Comparison of ENCODE assay signal across 1 cellular context in the genomic region with DNA sequence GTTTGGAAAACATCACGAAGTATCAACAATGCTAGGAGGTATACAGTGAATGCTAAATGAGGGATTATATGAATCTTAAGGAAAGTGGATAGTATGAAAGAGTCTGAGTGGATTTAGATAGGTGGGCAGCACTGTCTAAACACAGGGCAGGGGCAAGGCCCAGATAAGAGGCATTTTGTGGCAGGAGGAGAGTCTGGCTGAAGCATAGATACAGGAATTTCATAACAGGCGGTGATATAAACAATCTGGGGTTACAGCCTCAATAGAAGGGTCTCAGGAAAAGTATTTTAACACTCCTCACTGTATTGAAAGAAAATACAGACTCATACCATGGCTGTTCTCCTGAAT.
TF ChIP-seq lines count a peak whose summit lies in the region.

No MANE protein-coding gene starts in this region.

TF ChIP-seq in GM23338, 12 proteins besides CTCF, POLR2A, EP300 and RAD21 (continued from another document):
- TF ChIP-seq, protein P1, sequence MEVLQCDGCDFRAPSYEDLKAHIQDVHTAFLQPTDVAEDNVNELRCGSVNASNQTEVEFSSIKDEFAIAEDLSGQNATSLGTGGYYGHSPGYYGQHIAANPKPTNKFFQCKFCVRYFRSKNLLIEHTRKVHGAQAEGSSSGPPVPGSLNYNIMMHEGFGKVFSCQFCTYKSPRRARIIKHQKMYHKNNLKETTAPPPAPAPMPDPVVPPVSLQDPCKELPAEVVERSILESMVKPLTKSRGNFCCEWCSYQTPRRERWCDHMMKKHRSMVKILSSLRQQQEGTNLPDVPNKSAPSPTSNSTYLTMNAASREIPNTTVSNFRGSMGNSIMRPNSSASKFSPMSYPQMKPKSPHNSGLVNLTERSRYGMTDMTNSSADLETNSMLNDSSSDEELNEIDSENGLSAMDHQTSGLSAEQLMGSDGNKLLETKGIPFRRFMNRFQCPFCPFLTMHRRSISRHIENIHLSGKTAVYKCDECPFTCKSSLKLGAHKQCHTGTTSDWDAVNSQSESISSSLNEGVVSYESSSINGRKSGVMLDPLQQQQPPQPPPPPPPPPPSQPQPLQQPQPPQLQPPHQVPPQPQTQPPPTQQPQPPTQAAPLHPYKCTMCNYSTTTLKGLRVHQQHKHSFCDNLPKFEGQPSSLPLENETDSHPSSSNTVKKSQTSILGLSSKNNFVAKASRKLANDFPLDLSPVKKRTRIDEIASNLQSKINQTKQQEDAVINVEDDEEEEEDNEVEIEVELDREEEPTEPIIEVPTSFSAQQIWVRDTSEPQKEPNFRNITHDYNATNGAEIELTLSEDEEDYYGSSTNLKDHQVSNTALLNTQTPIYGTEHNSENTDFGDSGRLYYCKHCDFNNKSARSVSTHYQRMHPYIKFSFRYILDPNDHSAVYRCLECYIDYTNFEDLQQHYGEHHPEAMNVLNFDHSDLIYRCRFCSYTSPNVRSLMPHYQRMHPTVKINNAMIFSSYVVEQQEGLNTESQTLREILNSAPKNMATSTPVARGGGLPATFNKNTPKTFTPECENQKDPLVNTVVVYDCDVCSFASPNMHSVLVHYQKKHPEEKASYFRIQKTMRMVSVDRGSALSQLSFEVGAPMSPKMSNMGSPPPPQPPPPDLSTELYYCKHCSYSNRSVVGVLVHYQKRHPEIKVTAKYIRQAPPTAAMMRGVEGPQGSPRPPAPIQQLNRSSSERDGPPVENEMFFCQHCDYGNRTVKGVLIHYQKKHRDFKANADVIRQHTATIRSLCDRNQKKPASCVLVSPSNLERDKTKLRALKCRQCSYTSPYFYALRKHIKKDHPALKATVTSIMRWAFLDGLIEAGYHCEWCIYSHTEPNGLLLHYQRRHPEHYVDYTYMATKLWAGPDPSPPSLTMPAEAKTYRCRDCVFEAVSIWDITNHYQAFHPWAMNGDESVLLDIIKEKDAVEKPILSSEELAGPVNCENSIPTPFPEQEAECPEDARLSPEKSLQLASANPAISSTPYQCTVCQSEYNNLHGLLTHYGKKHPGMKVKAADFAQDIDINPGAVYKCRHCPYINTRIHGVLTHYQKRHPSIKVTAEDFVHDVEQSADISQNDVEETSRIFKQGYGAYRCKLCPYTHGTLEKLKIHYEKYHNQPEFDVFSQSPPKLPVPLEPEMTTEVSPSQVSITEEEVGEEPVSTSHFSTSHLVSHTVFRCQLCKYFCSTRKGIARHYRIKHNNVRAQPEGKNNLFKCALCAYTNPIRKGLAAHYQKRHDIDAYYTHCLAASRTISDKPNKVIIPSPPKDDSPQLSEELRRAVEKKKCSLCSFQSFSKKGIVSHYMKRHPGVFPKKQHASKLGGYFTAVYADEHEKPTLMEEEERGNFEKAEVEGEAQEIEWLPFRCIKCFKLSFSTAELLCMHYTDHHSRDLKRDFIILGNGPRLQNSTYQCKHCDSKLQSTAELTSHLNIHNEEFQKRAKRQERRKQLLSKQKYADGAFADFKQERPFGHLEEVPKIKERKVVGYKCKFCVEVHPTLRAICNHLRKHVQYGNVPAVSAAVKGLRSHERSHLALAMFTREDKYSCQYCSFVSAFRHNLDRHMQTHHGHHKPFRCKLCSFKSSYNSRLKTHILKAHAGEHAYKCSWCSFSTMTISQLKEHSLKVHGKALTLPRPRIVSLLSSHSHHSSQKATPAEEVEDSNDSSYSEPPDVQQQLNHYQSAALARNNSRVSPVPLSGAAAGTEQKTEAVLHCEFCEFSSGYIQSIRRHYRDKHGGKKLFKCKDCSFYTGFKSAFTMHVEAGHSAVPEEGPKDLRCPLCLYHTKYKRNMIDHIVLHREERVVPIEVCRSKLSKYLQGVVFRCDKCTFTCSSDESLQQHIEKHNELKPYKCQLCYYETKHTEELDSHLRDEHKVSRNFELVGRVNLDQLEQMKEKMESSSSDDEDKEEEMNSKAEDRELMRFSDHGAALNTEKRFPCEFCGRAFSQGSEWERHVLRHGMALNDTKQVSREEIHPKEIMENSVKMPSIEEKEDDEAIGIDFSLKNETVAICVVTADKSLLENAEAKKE (CRISPR knock-in tag; IDR thresholded peaks at IDR 0.05) = no peak
- no peak for TF ChIP-seq EZH2 (IDR thresholded peaks at IDR 0.05; ENCODE audit: low read depth, unreplicated experiment)
- no peak for TF ChIP-seq ZNF114 (CRISPR knock-in tag; IDR thresholded peaks at IDR 0.05)
- no peak for TF ChIP-seq POLR2AphosphoS5 (IDR thresholded peaks at IDR 0.05; ENCODE audit: low read depth)
- no peak for TF ChIP-seq STAT1 (IDR thresholded peaks at IDR 0.05; ENCODE audit: unreplicated experiment)
- no peak for TF ChIP-seq ZNF331 (CRISPR knock-in tag; IDR thresholded peaks at IDR 0.05; ENCODE audit: low read depth)
- no peak for TF ChIP-seq CREB1 (CRISPR knock-in tag; IDR thresholded peaks at IDR 0.05; ENCODE audit: low read depth)
- TF ChIP-seq JUNB (IDR thresholded peaks at IDR 0.05; ENCODE audit: unreplicated experiment) = no peak
- TF ChIP-seq EZH2phosphoT487 (IDR thresholded peaks at IDR 0.05; ENCODE audit: unreplicated experiment) = no peak
